Comparison of ENCODE assay signal across 8 cellular contexts in the genomic region with DNA sequence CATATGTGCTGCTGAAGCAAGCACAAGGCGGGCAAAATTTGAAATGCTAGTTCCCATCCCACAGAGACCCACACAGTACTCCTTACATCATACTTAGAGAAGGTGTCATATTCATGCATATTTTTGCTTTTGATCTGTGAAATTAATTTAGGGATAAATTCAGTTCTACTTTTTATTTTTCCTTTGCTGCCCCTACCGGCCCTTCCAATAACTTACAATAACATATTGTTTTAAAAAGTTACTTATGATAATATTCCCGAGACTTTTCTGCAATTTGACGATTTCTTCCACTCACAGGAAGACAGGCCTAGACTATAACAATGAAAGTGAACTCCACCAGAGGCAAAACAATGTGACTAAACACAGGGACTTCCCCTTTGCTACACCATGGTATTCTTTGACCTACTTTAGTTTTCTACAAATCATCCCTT. TPM values are rescaled to one million over a fixed set of nuclear protein-coding genes. Genes with fewer than 3 reads are reported as not detected.
A peak's percentile ranks its signal among the peaks of the same experiment; 100 is the strongest.
DNase-seq lines count a peak whose midpoint lies in the region; ATAC-seq, FAIRE-seq and TF ChIP-seq lines count a peak whose summit lies in the region.

No MANE protein-coding gene starts in this region.

- H3K9me3 Mint-ChIP-seq in activated T-helper 17 cell treated with anti-CD3 and anti-CD28 coated beads, Interleukin-2, amount 50 U/mL, for 72 hours = no peaks in the 10 kb centered on the region

- peak overlapping the region; percentile 77 for H3K27ac Mint-ChIP-seq in activated T-helper 17 cell treated with anti-CD3 and anti-CD28 coated beads, Interleukin-2, amount 50 U/mL, for 72 hours

- no peak for TF ChIP-seq POLR2A in GM12892 (IDR thresholded peaks at IDR 0.05; ENCODE audit: low read depth, low read length)

- DNase-seq in A172 (ENCODE audit: low spot score) (peak; percentile 15), kidney tubule cell (ENCODE audit: low spot score) (peak; percentile 54), NCI-H524 treated with DMSO at 0.1 percent for 48 hours (lab: John Stamatoyannopoulos, UW) (no peak), GM12892 (ENCODE audit: insufficient read length) (no peak), NCI-H2107 treated with DMSO at 0.1 percent for 48 hours (lab: John Stamatoyannopoulos, UW; ENCODE audit: unreplicated experiment) (no peak)

- no peak for FAIRE-seq in GM12892 (lab: Jason Lieb, UNC)

- H3K4me3 Mint-ChIP-seq in activated T-helper 17 cell treated with anti-CD3 and anti-CD28 coated beads, Interleukin-2, amount 50 U/mL, for 72 hours = peak overlapping the region; percentile 69

- ATAC-seq in GM21786 (IDR thresholded peaks at IDR 0.05; ENCODE audit: unreplicated experiment) = peak; percentile 83
- peak; percentile 99 for ATAC-seq in activated T-helper 17 cell treated with anti-CD3 and anti-CD28 coated beads, Interleukin-2, amount 50 U/mL, for 72 hours (replicated peaks)
- no peak for ATAC-seq in HG02571 (IDR thresholded peaks at IDR 0.05; ENCODE audit: unreplicated experiment)

- peaks cover 41% of the 10 kb centered on the region for H3K4me1 Mint-ChIP-seq in activated T-helper 17 cell treated with anti-CD3 and anti-CD28 coated beads, Interleukin-2, amount 50 U/mL, for 72 hours

- no peaks in the 10 kb centered on the region for H3K27me3 Mint-ChIP-seq in activated T-helper 17 cell treated with anti-CD3 and anti-CD28 coated beads, Interleukin-2, amount 50 U/mL, for 72 hours

- no peaks in the 10 kb centered on the region for H3K36me3 Mint-ChIP-seq in activated T-helper 17 cell treated with anti-CD3 and anti-CD28 coated beads, Interleukin-2, amount 50 U/mL, for 72 hours (ENCODE audit: low read depth)

RNA-seq across cellular contexts. Expression of a gene that starts 35.0 kb away (rescaled TPM):
- total RNA-seq in A172 (2014; rRNA removed; shearing (Covaris generic)) = 20.6 and 24.4 TPM in 2 replicates
- total RNA-seq in activated T-helper 17 cell treated with anti-CD3 and anti-CD28 coated beads, Interleukin-2, amount 50 U/mL, for 72 hours = 10 to 100 TPM in 1 of 2 donors, 1 to 10 TPM in 1; 9.8 to 23.0 TPM
- polyA plus RNA-seq in GM12892 (2012; ENCODE audit: missing spikeins) = 8.2 TPM

RNA-seq across cellular contexts. Expression of a gene that starts 35.7 kb away (rescaled TPM):
- total RNA-seq in A172 (2014; rRNA removed; shearing (Covaris generic)) = 43.0 and 52.4 TPM in 2 replicates
- 10 to 100 TPM; 20.9 to 21.8 TPM for total RNA-seq in activated T-helper 17 cell treated with anti-CD3 and anti-CD28 coated beads, Interleukin-2, amount 50 U/mL, for 72 hours
- 19.9 TPM for polyA plus RNA-seq in GM12892 (2012; ENCODE audit: missing spikeins)

Comparison
In these comparisons a context has a peak if more than half of its experiments do, and no peak if none do; other contexts are left out.
1. DNase-seq: peak in A172 (single experiment) and kidney tubule cell (single experiment); none in NCI-H524 treated with DMSO at 0.1 percent for 48 hours (single experiment), GM12892 (single experiment) and NCI-H2107 treated with DMSO at 0.1 percent for 48 hours (single experiment).